Comparison of ENCODE assay signal across 10 cellular contexts in genomic region chr11:12222099-12222751, GRCh38.
DNase-seq lines count a peak whose midpoint lies in the region; TF ChIP-seq lines count a peak whose summit lies in the region.
"Had no signal": no experiment of that assay in that cellular context is flagged by ENCODE, and none has a peak within 500 bp of the region (broad histone marks: within the 10 kb centered on the region; RNA-seq: fewer than 3 reads in every experiment).

No MANE protein-coding gene starts in this region.

- no peaks in the 10 kb centered on the region for H3K9me3 ChIP-seq in Peyer's patch
- no peaks in the 10 kb centered on the region for H3K9me3 ChIP-seq in effector memory CD4-positive, alpha-beta T cell (ENCODE audit: control insufficient read depth, low read length)

- TF ChIP-seq CTCF in Peyer's patch (IDR thresholded peaks at IDR 0.05) = no peak

- TF ChIP-seq POLR2A in Peyer's patch (IDR thresholded peaks at IDR 0.05) = no peak

- no peak overlapping the region for H3K4me3 ChIP-seq in Peyer's patch
- no peak overlapping the region for H3K4me3 ChIP-seq in effector memory CD4-positive, alpha-beta T cell (ENCODE audit: insufficient read depth, low read depth, low read length, poor library complexity, severe bottlenecking)
- H3K4me3 ChIP-seq: SK-N-MC had no signal

- peak; percentile 29 for DNase-seq in AG20443 (ENCODE audit: low spot score)
- peak in 2 of 3 donors; percentile 70 to 74 for DNase-seq in Peyer's patch
- DNase-seq in effector memory CD4-positive, alpha-beta T cell = no peak
- DNase-seq in midbrain (lab: John Stamatoyannopoulos, UW) = peak; percentile 5
- DNase-seq in activated gamma-delta T cell treated with Interleukin-2 at 50 U/mL for 16 hours = no peak
- DNase-seq in NCI-H1105 (lab: John Stamatoyannopoulos, UW) = no peak
- DNase-seq in COLO668 (lab: John Stamatoyannopoulos, UW; ENCODE audit: unreplicated experiment) = no peak
- no peak for DNase-seq in NCI-H2171 treated with DMSO at 0.1 percent for 48 hours (lab: John Stamatoyannopoulos, UW)
- DNase-seq: NCI-H1048 had no signal

- H3K27ac ChIP-seq in Peyer's patch = peak overlapping the region in 2 of 4 donors; percentile 5 to 29
- peak overlapping the region; percentile 48 for H3K27ac ChIP-seq in effector memory CD4-positive, alpha-beta T cell (ENCODE audit: insufficient read depth, low read length, poor library complexity, severe bottlenecking)
- H3K27ac ChIP-seq: SK-N-MC had no signal

- no peaks in the 10 kb centered on the region for H3K27me3 ChIP-seq in Peyer's patch
- no peaks in the 10 kb centered on the region for H3K27me3 ChIP-seq in effector memory CD4-positive, alpha-beta T cell (replicated peaks; ENCODE audit: control insufficient read depth, insufficient read depth, low read length, poor library complexity, severe bottlenecking)

- H3K36me3 ChIP-seq in Peyer's patch = peaks cover 0 to 55% (median 0%) of the 10 kb centered on the region in 3 donors
- peaks cover 12% of the 10 kb centered on the region for H3K36me3 ChIP-seq in effector memory CD4-positive, alpha-beta T cell (ENCODE audit: control insufficient read depth, insufficient read depth, low read length)

- peaks cover 0 to 33% (median 2%) of the 10 kb centered on the region in 4 donors for H3K4me1 ChIP-seq in Peyer's patch
- peaks cover 41% of the 10 kb centered on the region for H3K4me1 ChIP-seq in effector memory CD4-positive, alpha-beta T cell (ENCODE audit: control insufficient read depth, insufficient read depth, low read length, poor library complexity, severe bottlenecking)

Comparison
In these comparisons a context has a peak if more than half of its experiments do, and no peak if none do; other contexts are left out.
1. DNase-seq: peak in AG20443 (single experiment), Peyer's patch (2 of 3) and midbrain (single experiment); none in effector memory CD4-positive, alpha-beta T cell (0 of 3), activated gamma-delta T cell treated with Interleukin-2 at 50 U/mL for 16 hours (single experiment), NCI-H1105 (single experiment), COLO668 (single experiment) and NCI-H2171 treated with DMSO at 0.1 percent for 48 hours (single experiment).